Comparison of ENCODE assay signal across 12 cellular contexts in the genomic region with DNA sequence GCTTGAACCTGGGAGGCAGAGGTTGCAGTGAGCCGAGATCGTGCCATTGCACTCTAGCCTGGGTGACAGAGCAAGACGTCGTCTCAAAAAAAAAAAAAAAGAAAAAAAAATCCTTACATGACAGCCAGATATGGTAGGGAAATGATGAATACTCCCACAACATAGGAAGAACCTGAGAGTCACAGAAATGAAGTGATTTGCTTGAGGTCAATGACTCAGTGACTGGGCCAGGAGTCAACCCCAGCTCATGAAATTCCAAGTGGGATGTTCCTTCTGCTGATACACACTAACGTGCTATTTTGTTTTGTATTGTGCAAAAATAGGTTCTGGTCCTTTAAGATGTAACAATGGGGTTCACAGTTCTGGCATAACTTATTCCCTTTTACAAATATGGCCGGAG. TPM values are rescaled to one million over a fixed set of nuclear protein-coding genes. Genes with fewer than 3 reads are reported as not detected.
DNase-seq lines count a peak whose midpoint lies in the region; ATAC-seq, FAIRE-seq and TF ChIP-seq lines count a peak whose summit lies in the region.
"Had no signal": no experiment of that assay in that cellular context is flagged by ENCODE, and none has a peak within 500 bp of the region (broad histone marks: within the 10 kb centered on the region; RNA-seq: fewer than 3 reads in every experiment).

No MANE protein-coding gene starts in this region.

- POLR2A ChIA-PET in HepG2 (lab: Yijun Ruan, JAX) (interaction anchor here (1.0 kb wide), 1 partner anchor 9 kb away, joined by 3 read pairs; a partner anchor contains a TSS), OCI-LY7 (lab: Charles Lee) (interaction anchor here (1.2 kb wide), 1 partner anchor 8 kb away, joined by 3 read pairs; no protein-coding TSS in a partner anchor)

- H3K9ac ChIP-seq in liver (ENCODE audit: low read depth in 1 of 2, low read length in 2 of 2) (peak overlapping the region in 1 of 2 donors; percentile 6), HepG2 (ENCODE audit: insufficient read depth, low read depth, low read length) (no peak overlapping the region)

- peaks cover 71% of the 10 kb centered on the region for H3K4me1 Mint-ChIP-seq in activated T-helper 1 cell treated with anti-CD3 and anti-CD28 coated beads, Interleukin-12 subunit alpha, Interleukin-12 subunit beta, Interleukin-2, Interleukin-4 antibody, amounts not matched to agents 30 ng/mL and 10 ng/mL and 1 ng/mL, durations not matched to agents 14 hours and 24 hours and 36 hours (ENCODE audit: low read depth)

- H3K27me3 ChIP-seq in liver (ENCODE audit: control insufficient read depth in 4 of 4, insufficient read depth in 4 of 4, low read length in 3 of 4) (no peaks in the 10 kb centered on the region), HepG2 (ENCODE audit: control insufficient read depth in 1 of 2, insufficient read depth in 2 of 2, low read length in 2 of 2) (no peaks in the 10 kb centered on the region; a peak in 1 of 5 replicates), gastroesophageal sphincter (no peaks in the 10 kb centered on the region)
- H3K27me3 ChIP-seq: esophagus muscularis mucosa had no signal

- BruUV-seq in HepG2 (replicated peaks; lab: Mats Ljungman, UMichigan) (no TSS peak), OCI-LY7 (replicated peaks; lab: Mats Ljungman, UMichigan) (no TSS peak)

- H2AFZ ChIP-seq in HepG2 (ENCODE audit: low read length) (no peak overlapping the region), OCI-LY7 (ENCODE audit: low read length) (no peak overlapping the region)

- H3K4me1 ChIP-seq in liver (ENCODE audit: control insufficient read depth in 4 of 4, insufficient read depth in 4 of 4, low read length in 3 of 4) = peaks cover 3 to 14% (median 6%) of the 10 kb centered on the region in 4 donors
- peaks cover 66% of the 10 kb centered on the region for H3K4me1 ChIP-seq in HepG2 (ENCODE audit: insufficient read depth, low read length)
- H3K4me1 ChIP-seq in gastroesophageal sphincter = peaks cover 0 to 50% (median 14%) of the 10 kb centered on the region in 3 donors
- peaks cover 52% of the 10 kb centered on the region for H3K4me1 ChIP-seq in OCI-LY7 (ENCODE audit: insufficient read depth, low read length, poor library complexity, severe bottlenecking)

- DNase-seq in HepG2 (ENCODE audit: low spot score) (no peak), NCI-H1417 treated with DMSO at 0.1 percent for 48 hours (lab: John Stamatoyannopoulos, UW) (no peak), OCI-LY7 (ENCODE audit: low spot score) (no peak), GF-D8 (lab: John Stamatoyannopoulos, UW) (no peak)
- no peak for DNase-seq in activated T-helper 1 cell treated with anti-CD3 and anti-CD28 coated beads, Interleukin-12 subunit alpha, Interleukin-12 subunit beta, Interleukin-2, Interleukin-4 antibody, amounts not matched to agents 30 ng/mL and 10 ng/mL and 1 ng/mL, durations not matched to agents 14 hours and 24 hours and 36 hours (ENCODE audit: low spot score)
- DNase-seq: activated CD8-positive, alpha-beta memory T cell treated with anti-CD3 and anti-CD28 coated beads for 24 hours; Caco-2; nephron progenitor cell had no signal

- TF ChIP-seq EP300 in HepG2 (IDR thresholded peaks at IDR 0.05; ENCODE audit: low read depth in 2 of 2, low read length in 2 of 2) (no peak), HepG2 (CRISPR knock-in tag; IDR thresholded peaks at IDR 0.05; ENCODE audit: borderline replicate concordance) (no peak), gastroesophageal sphincter (IDR thresholded peaks at IDR 0.05) (no peak)

- WGBS in liver = 46% methylated on average over 6 of the region's 6 CpGs
- 72% methylated on average over 6 of the region's 6 CpGs for WGBS in HepG2 (ENCODE audit: low lambda C conversion rate)
- WGBS in gastroesophageal sphincter (ENCODE audit: low coverage in 1 of 2), 2 donors = 44 to 47% methylated on average over 5 to 6 of the region's 6 CpGs

- FAIRE-seq in HepG2 (lab: Jason Lieb, UNC) = no peak

- TF ChIP-seq RAD21 in liver (IDR thresholded peaks at IDR 0.05) = no peak
- TF ChIP-seq RAD21 in HepG2 (CRISPR knock-in tag; IDR thresholded peaks at IDR 0.05) = no peak

- no peak for TF ChIP-seq POLR2A in HepG2 (IDR thresholded peaks at IDR 0.05; ENCODE audit: insufficient read depth in 1 of 2, low read depth in 2 of 2, low read length in 2 of 2)
- no peak for TF ChIP-seq POLR2A in gastroesophageal sphincter (IDR thresholded peaks at IDR 0.05)

- H3K36me3 Mint-ChIP-seq in activated T-helper 1 cell treated with anti-CD3 and anti-CD28 coated beads, Interleukin-12 subunit alpha, Interleukin-12 subunit beta, Interleukin-2, Interleukin-4 antibody, amounts not matched to agents 30 ng/mL and 10 ng/mL and 1 ng/mL, durations not matched to agents 14 hours and 24 hours and 36 hours (ENCODE audit: low read depth) = peaks cover 21% of the 10 kb centered on the region

- H3K4me2 ChIP-seq in HepG2 (ENCODE audit: low read depth, low read length) (no peak overlapping the region), OCI-LY7 (ENCODE audit: low read length) (no peak overlapping the region)

- intact Hi-C loops in HepG2 (cut with micrococcal nuclease; ENCODE audit: unreplicated experiment) = no loop called here
- intact Hi-C loops in activated T-helper 1 cell treated with anti-CD3 and anti-CD28 coated beads, Interleukin-12 subunit alpha, Interleukin-12 subunit beta, Interleukin-2, Interleukin-4 antibody, amounts not matched to agents 30 ng/mL and 10 ng/mL and 1 ng/mL, durations not matched to agents 14 hours and 24 hours and 36 hours (cut with micrococcal nuclease) = loop anchor here (5.0 kb wide), 1 partner anchor 1097 kb away; a partner anchor contains a TSS
- intact Hi-C loops in OCI-LY7 (cut with micrococcal nuclease; ENCODE audit: unreplicated experiment) = no loop called here

- H3K27ac ChIP-seq in liver (ENCODE audit: low read depth in 1 of 2, low read length in 2 of 2) = no peak overlapping the region
- H3K27ac ChIP-seq in HepG2 (ENCODE audit: extremely low read length, insufficient read depth, low read length) = no peak overlapping the region
- H3K27ac ChIP-seq in gastroesophageal sphincter = peak overlapping the region in 3 of 4 donors; percentile 0 to 50 (median 28)
- no peak overlapping the region for H3K27ac ChIP-seq in OCI-LY7 (ENCODE audit: low read depth, low read length, poor library complexity, severe bottlenecking)

- H3K9me3 Mint-ChIP-seq in activated T-helper 1 cell treated with anti-CD3 and anti-CD28 coated beads, Interleukin-12 subunit alpha, Interleukin-12 subunit beta, Interleukin-2, Interleukin-4 antibody, amounts not matched to agents 30 ng/mL and 10 ng/mL and 1 ng/mL, durations not matched to agents 14 hours and 24 hours and 36 hours = no peaks in the 10 kb centered on the region
- H3K9me3 Mint-ChIP-seq: nephron progenitor cell had no signal

- no peaks in the 10 kb centered on the region for H3K36me3 ChIP-seq in liver (ENCODE audit: control insufficient read depth in 4 of 4, insufficient read depth in 3 of 4, low read depth in 1 of 4, low read length in 3 of 4)
- peaks cover 0 to 10% of the 10 kb centered on the region in 2 experiments; a peak in 3 of 5 replicates for H3K36me3 ChIP-seq in HepG2 (replicated peaks in 1 of 2; ENCODE audit: control insufficient read depth in 1 of 2, insufficient read depth in 2 of 2, low read length in 2 of 2)
- H3K36me3 ChIP-seq in gastroesophageal sphincter = peaks cover 0 to 12% of the 10 kb centered on the region in 2 donors
- peaks cover 10% of the 10 kb centered on the region; the same call in 1 of the 2 replicates for H3K36me3 ChIP-seq in OCI-LY7 (ENCODE audit: insufficient read depth, low read length)

- H3K4me3 Mint-ChIP-seq in activated T-helper 1 cell treated with anti-CD3 and anti-CD28 coated beads, Interleukin-12 subunit alpha, Interleukin-12 subunit beta, Interleukin-2, Interleukin-4 antibody, amounts not matched to agents 30 ng/mL and 10 ng/mL and 1 ng/mL, durations not matched to agents 14 hours and 24 hours and 36 hours = peak overlapping the region; percentile 76
- H3K4me3 Mint-ChIP-seq: nephron progenitor cell had no signal

- H3K9me2 ChIP-seq in OCI-LY7 (ENCODE audit: insufficient read depth, low read length) = no peaks in the 10 kb centered on the region

- H4K20me1 ChIP-seq in HepG2 (ENCODE audit: insufficient read depth, low read length) (peaks cover 4% of the 10 kb centered on the region; the same call in 1 of the 2 replicates), OCI-LY7 (ENCODE audit: insufficient read depth, low read length) (no peaks in the 10 kb centered on the region)

- TF ChIP-seq CTCF in liver (IDR thresholded peaks at IDR 0.05; ENCODE audit: low read depth, low read length, missing input control) = no peak
- TF ChIP-seq CTCF in HepG2 (CRISPR knock-in tag; IDR thresholded peaks at IDR 0.05) = no peak
- no peak for TF ChIP-seq CTCF in gastroesophageal sphincter (IDR thresholded peaks at IDR 0.05)
- TF ChIP-seq CTCF in OCI-LY7 (conservative IDR thresholded peaks at IDR 0.05; ENCODE audit: low read length) = no peak

- in situ Hi-C loops in HepG2 (cut with HindIII; ENCODE audit: extremely low pct_ligation_motif_present, low pct_unique_long_range_greater_than_20kb) = no loop called here

- CTCF ChIA-PET in HepG2 (lab: Yijun Ruan, JAX; ENCODE audit: low intra/inter-chr PET ratio, low total read pairs) = no interaction called here
- CTCF ChIA-PET in OCI-LY7 (lab: Charles Lee; ENCODE audit: unreplicated experiment) = interaction anchor here (0.6 kb wide), 1 partner anchor 150 kb away, joined by 3 read pairs; no protein-coding TSS in a partner anchor

- H3K79me2 ChIP-seq in HepG2 (ENCODE audit: insufficient read depth, low read length) (peaks cover 15% of the 10 kb centered on the region), OCI-LY7 (ENCODE audit: insufficient read depth, low read depth, low read length) (no peaks in the 10 kb centered on the region)

- peak overlapping the region; percentile 69 for H3K27ac Mint-ChIP-seq in activated T-helper 1 cell treated with anti-CD3 and anti-CD28 coated beads, Interleukin-12 subunit alpha, Interleukin-12 subunit beta, Interleukin-2, Interleukin-4 antibody, amounts not matched to agents 30 ng/mL and 10 ng/mL and 1 ng/mL, durations not matched to agents 14 hours and 24 hours and 36 hours

- H3K27me3 Mint-ChIP-seq in activated T-helper 1 cell treated with anti-CD3 and anti-CD28 coated beads, Interleukin-12 subunit alpha, Interleukin-12 subunit beta, Interleukin-2, Interleukin-4 antibody, amounts not matched to agents 30 ng/mL and 10 ng/mL and 1 ng/mL, durations not matched to agents 14 hours and 24 hours and 36 hours (ENCODE audit: insufficient read depth) = no peaks in the 10 kb centered on the region

- H3K4me3 ChIP-seq in liver (ENCODE audit: low read depth in 1 of 3, low read length in 3 of 3) = no peak overlapping the region
- no peak overlapping the region for H3K4me3 ChIP-seq in HepG2 (replicated peaks in 1 of 3; ENCODE audit: insufficient read depth in 1 of 3, low read depth in 2 of 3, low read length in 3 of 3)
- no peak overlapping the region for H3K4me3 ChIP-seq in gastroesophageal sphincter
- no peak overlapping the region for H3K4me3 ChIP-seq in OCI-LY7 (ENCODE audit: low read depth, low read length, poor library complexity, severe bottlenecking)
- H3K4me3 ChIP-seq: esophagus muscularis mucosa had no signal

- no peak for ATAC-seq in HepG2
- ATAC-seq in gastroesophageal sphincter = peak; percentile 49
- no peak for ATAC-seq in HG03457 (IDR thresholded peaks at IDR 0.05; ENCODE audit: unreplicated experiment)

- H3K9me3 ChIP-seq in liver (ENCODE audit: control insufficient read depth in 4 of 4, low read length in 3 of 4) (no peaks in the 10 kb centered on the region), HepG2 (ENCODE audit: low read length) (no peaks in the 10 kb centered on the region), gastroesophageal sphincter (no peaks in the 10 kb centered on the region), OCI-LY7 (ENCODE audit: low read length) (no peaks in the 10 kb centered on the region)
- H3K9me3 ChIP-seq: Caco-2, esophagus muscularis mucosa had no signal

RNA-seq across cellular contexts. Expression of a gene that starts 9.0 kb away (rescaled TPM):
- total RNA-seq in liver = 1 to 10 TPM; 5.9 to 7.0 TPM
- 1 to 10 TPM in 1 of 2 donors, under 1 TPM in 1; 0.97 to 1.1 TPM for polyA plus RNA-seq in liver
- total RNA-seq in HepG2 (2016; rRNA removed; fragmentation: Illumina TruSeq; extraction: Trizol) = 11.0 and 14.6 TPM in 2 replicates
- total RNA-seq in HepG2 (2016; cell fraction: cytosol; rRNA removed; fragmentation: Illumina TruSeq; extraction: Trizol; ENCODE audit: low read depth) = 10.8 and 12.5 TPM in 2 replicates
- 9.8 and 14.8 TPM in 2 replicates for total RNA-seq in HepG2 (2016; cell fraction: insoluble cytoplasmic fraction; rRNA removed; fragmentation: Illumina TruSeq; extraction: Trizol)
- 18.2 and 24.9 TPM in 2 replicates for total RNA-seq in HepG2 (2016; cell fraction: membrane; rRNA removed; fragmentation: Illumina TruSeq; extraction: Trizol)
- total RNA-seq in HepG2 (2016; cell fraction: nucleus; rRNA removed; fragmentation: Illumina TruSeq; extraction: Trizol) = 14.1 and 17.3 TPM in 2 replicates
- polyA plus RNA-seq in HepG2 (2011; rRNA removed) = 31.3 and 32.2 TPM in 2 replicates
- 28.4 and 38.7 TPM in 2 replicates for polyA plus RNA-seq in HepG2 (2011; cell fraction: cytosol; rRNA removed)
- polyA plus RNA-seq in HepG2 (2011; cell fraction: nucleus; rRNA removed) = 37.5 and 40.2 TPM in 2 replicates
- 10.8 and 12.9 TPM in 2 replicates for polyA plus RNA-seq in HepG2 (2012)
- 19.8 and 23.7 TPM in 2 replicates for polyA plus RNA-seq in HepG2 (2016; cell fraction: cytosol; fragmentation: Illumina TruSeq; extraction: Trizol; ENCODE audit: low read depth)
- polyA plus RNA-seq in HepG2 (2016; cell fraction: insoluble cytoplasmic fraction; fragmentation: Illumina TruSeq; extraction: Trizol; ENCODE audit: low read depth) = 19.7 and 25.0 TPM in 2 replicates
- polyA plus RNA-seq in HepG2 (2016; cell fraction: membrane; fragmentation: Illumina TruSeq; extraction: Trizol; ENCODE audit: low read depth) = 27.0 and 27.4 TPM in 2 replicates
- polyA plus RNA-seq in HepG2 (2016; cell fraction: nucleus; fragmentation: Illumina TruSeq; extraction: Trizol; ENCODE audit: insufficient read depth, low read depth) = 24.9 and 31.1 TPM in 2 replicates
- polyA minus RNA-seq in HepG2 (2011; rRNA and poly(A)+ RNA removed; ENCODE audit: low replicate concordance) = 46.1 and 174 TPM in 2 replicates
- polyA minus RNA-seq in HepG2 (2011; cell fraction: cytosol; rRNA and poly(A)+ RNA removed) = 32.2 and 38.9 TPM in 2 replicates
- polyA minus RNA-seq in HepG2 (2011; cell fraction: nucleus; rRNA and poly(A)+ RNA removed) = 32.4 and 35.6 TPM in 2 replicates
- total RNA-seq in activated T-helper 1 cell treated with anti-CD3 and anti-CD28 coated beads, Interleukin-12 subunit alpha, Interleukin-12 subunit beta, Interleukin-2, Interleukin-4 antibody, amounts not matched to agents 30 ng/mL and 10 ng/mL and 1 ng/mL, durations not matched to agents 14 hours and 24 hours and 36 hours = 111 and 112 TPM in 2 replicates
- total RNA-seq in gastroesophageal sphincter = 10 to 100 TPM in 3 of 4 donors, 1 to 10 TPM in 1; 9.4 to 15.7 (median 12.1) TPM
- 23.5 and 29.2 TPM in 2 replicates for total RNA-seq in OCI-LY7 (2014; rRNA removed; shearing (Covaris generic))
- total RNA-seq in OCI-LY7 (2022) = 45.7 and 53.7 TPM in 2 replicates

RNA-seq across cellular contexts. Expression of a gene that starts 19.3 kb away (rescaled TPM):
- 1 to 10 TPM; 4.3 to 7.9 TPM for total RNA-seq in liver
- polyA plus RNA-seq in liver = 1 to 10 TPM; 1.8 to 5.8 TPM
- total RNA-seq in HepG2 (2016; rRNA removed; fragmentation: Illumina TruSeq; extraction: Trizol) = 1.4 and 1.8 TPM in 2 replicates
- total RNA-seq in HepG2 (2016; cell fraction: cytosol; rRNA removed; fragmentation: Illumina TruSeq; extraction: Trizol; ENCODE audit: low read depth) = 0.40 and 0.44 TPM in 2 replicates
- total RNA-seq in HepG2 (2016; cell fraction: insoluble cytoplasmic fraction; rRNA removed; fragmentation: Illumina TruSeq; extraction: Trizol) = 1.3 TPM in 2 replicates
- total RNA-seq in HepG2 (2016; cell fraction: membrane; rRNA removed; fragmentation: Illumina TruSeq; extraction: Trizol) = 1.3 and 1.4 TPM in 2 replicates
- 2.7 and 3.3 TPM in 2 replicates for total RNA-seq in HepG2 (2016; cell fraction: nucleus; rRNA removed; fragmentation: Illumina TruSeq; extraction: Trizol)
- polyA plus RNA-seq in HepG2 (2011; rRNA removed) = 1.1 and 1.3 TPM in 2 replicates
- 0.43 and 0.51 TPM in 2 replicates for polyA plus RNA-seq in HepG2 (2011; cell fraction: cytosol; rRNA removed)
- 9.3 TPM in 2 replicates for polyA plus RNA-seq in HepG2 (2011; cell fraction: nucleus; rRNA removed)
- polyA plus RNA-seq in HepG2 (2012) = 4.2 and 6.2 TPM in 2 replicates
- polyA plus RNA-seq in HepG2 (2016; cell fraction: cytosol; fragmentation: Illumina TruSeq; extraction: Trizol; ENCODE audit: low read depth) = 0.32 and 0.34 TPM in 2 replicates
- polyA plus RNA-seq in HepG2 (2016; cell fraction: insoluble cytoplasmic fraction; fragmentation: Illumina TruSeq; extraction: Trizol; ENCODE audit: low read depth) = 2.6 and 3.8 TPM in 2 replicates
- polyA plus RNA-seq in HepG2 (2016; cell fraction: membrane; fragmentation: Illumina TruSeq; extraction: Trizol; ENCODE audit: low read depth) = 0.70 and 0.76 TPM in 2 replicates
- 16.0 and 18.9 TPM in 2 replicates for polyA plus RNA-seq in HepG2 (2016; cell fraction: nucleus; fragmentation: Illumina TruSeq; extraction: Trizol; ENCODE audit: insufficient read depth, low read depth)
- polyA minus RNA-seq in HepG2 (2011; rRNA and poly(A)+ RNA removed; ENCODE audit: low replicate concordance) = 2.1 and 4.2 TPM in 2 replicates
- 1.8 and 2.5 TPM in 2 replicates for polyA minus RNA-seq in HepG2 (2011; cell fraction: cytosol; rRNA and poly(A)+ RNA removed)
- polyA minus RNA-seq in HepG2 (2011; cell fraction: nucleus; rRNA and poly(A)+ RNA removed) = 3.6 and 4.4 TPM in 2 replicates
- total RNA-seq in activated T-helper 1 cell treated with anti-CD3 and anti-CD28 coated beads, Interleukin-12 subunit alpha, Interleukin-12 subunit beta, Interleukin-2, Interleukin-4 antibody, amounts not matched to agents 30 ng/mL and 10 ng/mL and 1 ng/mL, durations not matched to agents 14 hours and 24 hours and 36 hours = 32.0 and 33.0 TPM in 2 replicates
- 10 to 100 TPM in 3 of 4 donors, 1 to 10 TPM in 1; 9.6 to 25.1 (median 20.3) TPM for total RNA-seq in gastroesophageal sphincter
- total RNA-seq in OCI-LY7 (2014; rRNA removed; shearing (Covaris generic)) = 3.3 and 4.7 TPM in 2 replicates
- 22.5 and 24.3 TPM in 2 replicates for total RNA-seq in OCI-LY7 (2022)

Comparison
In these comparisons a context has a peak if more than half of its experiments do, and no peak if none do; other contexts are left out.
1. H3K27ac ChIP-seq: peak in gastroesophageal sphincter (3 of 4); none in liver (0 of 2), HepG2 (single experiment) and OCI-LY7 (single experiment).